ENCODE assay signal across 1 cellular context in genomic region chr14:89004195-89004594, GRCh38.
TF ChIP-seq lines count a peak whose summit lies in the region.

No MANE protein-coding gene starts in this region.

TF ChIP-seq in GM23338, 12 proteins besides CTCF, POLR2A, EP300 and RAD21 (continued from another document):
- no peak for TF ChIP-seq REST (IDR thresholded peaks at IDR 0.05; ENCODE audit: unreplicated experiment)
- TF ChIP-seq ETS1 (IDR thresholded peaks at IDR 0.05): no peak
- no peak for TF ChIP-seq ZNF462 (CRISPR knock-in tag; IDR thresholded peaks at IDR 0.05)
TF ChIP-seq in GM23338: peak in this region for 0.
